Comparison of ENCODE assay signal across 12 cellular contexts in genomic region chrX:69556094-69557011, GRCh38. TPM values are rescaled to one million over a fixed set of nuclear protein-coding genes. Genes with fewer than 3 reads are reported as not detected.
A peak's percentile ranks its signal among the peaks of the same experiment; 100 is the strongest.
DNase-seq lines count a peak whose midpoint lies in the region.
"Had no signal": no experiment of that assay in that cellular context is flagged by ENCODE, and none has a peak within 500 bp of the region (broad histone marks: within the 10 kb centered on the region; RNA-seq: fewer than 3 reads in every experiment).

No MANE protein-coding gene starts in this region.

- H3K27ac ChIP-seq in epithelial cell of prostate = no peak overlapping the region

- DNase-seq in Daoy (ENCODE audit: low read depth) = peak; percentile 73
- DNase-seq in NCI-H460 (ENCODE audit: extremely low read depth, low read depth) = peak; percentile 4
- peak; percentile 0 for DNase-seq in epithelial cell of prostate (ENCODE audit: low read depth, low spot score)
- DNase-seq in myocyte (ENCODE audit: low read depth) = peak; percentile 0
- no peak for DNase-seq in activated effector memory CD4-positive, alpha-beta T cell treated with Interleukin-2 at 50 U/mL for 16 hours
- DNase-seq in HPDE6-E6E7 (ENCODE audit: extremely low spot score) = no peak
- DNase-seq in NAMALWA (ENCODE audit: low spot score) = no peak
- no peak for DNase-seq in NCI-H1105 treated with DMSO at 0.1 percent for 48 hours (lab: John Stamatoyannopoulos, UW)
- DNase-seq: activated T-cell treated with anti-CD3 and anti-CD28 coated beads, Interleukin-2, amount 50 U/mL, for 48 hours; CD8-positive, alpha-beta T cell; NCI-H1092 treated with DMSO at 0.1 percent for 48 hours; stomach had no signal

RNA-seq across cellular contexts. Expression of gene NALF2, which starts 52.2 kb away (rescaled TPM):
- total RNA-seq in Daoy (2014; rRNA removed; shearing (Covaris generic)) = 0.06 and 0.51 TPM in 2 replicates
- total RNA-seq in NCI-H460 (2014; rRNA removed; shearing (Covaris generic)) = 3.3 and 3.6 TPM in 2 replicates
- 2.5 and 4.9 TPM in 2 replicates for polyA plus RNA-seq in NCI-H460 (2014; cell fraction: nucleus; rRNA removed)
- not detected in 2 replicates for total RNA-seq in myocyte
- polyA plus RNA-seq in myocyte (2012) = not detected
- total RNA-seq: CD8-positive, alpha-beta T cell had no signal

RNA-seq across cellular contexts. Expression of gene EDA, which starts 59.6 kb away (rescaled TPM):
- total RNA-seq in Daoy (2014; rRNA removed; shearing (Covaris generic)) = 1.2 TPM in 2 replicates
- 0.46 and 0.67 TPM in 2 replicates for total RNA-seq in NCI-H460 (2014; rRNA removed; shearing (Covaris generic))
- polyA plus RNA-seq in NCI-H460 (2014; cell fraction: nucleus; rRNA removed) = 1.5 and 2.5 TPM in 2 replicates
- 0.08 and 0.47 TPM in 2 replicates for total RNA-seq in myocyte
- 0.04 TPM for polyA plus RNA-seq in myocyte (2012)

Comparison
In these comparisons a context has a peak if more than half of its experiments do, and no peak if none do; other contexts are left out.
1. DNase-seq: peak in Daoy (single experiment), NCI-H460 (single experiment), epithelial cell of prostate (single experiment) and myocyte (single experiment); none in activated effector memory CD4-positive, alpha-beta T cell treated with Interleukin-2 at 50 U/mL for 16 hours (single experiment), HPDE6-E6E7 (single experiment), NAMALWA (single experiment) and NCI-H1105 treated with DMSO at 0.1 percent for 48 hours (single experiment).